In the genomic region with DNA sequence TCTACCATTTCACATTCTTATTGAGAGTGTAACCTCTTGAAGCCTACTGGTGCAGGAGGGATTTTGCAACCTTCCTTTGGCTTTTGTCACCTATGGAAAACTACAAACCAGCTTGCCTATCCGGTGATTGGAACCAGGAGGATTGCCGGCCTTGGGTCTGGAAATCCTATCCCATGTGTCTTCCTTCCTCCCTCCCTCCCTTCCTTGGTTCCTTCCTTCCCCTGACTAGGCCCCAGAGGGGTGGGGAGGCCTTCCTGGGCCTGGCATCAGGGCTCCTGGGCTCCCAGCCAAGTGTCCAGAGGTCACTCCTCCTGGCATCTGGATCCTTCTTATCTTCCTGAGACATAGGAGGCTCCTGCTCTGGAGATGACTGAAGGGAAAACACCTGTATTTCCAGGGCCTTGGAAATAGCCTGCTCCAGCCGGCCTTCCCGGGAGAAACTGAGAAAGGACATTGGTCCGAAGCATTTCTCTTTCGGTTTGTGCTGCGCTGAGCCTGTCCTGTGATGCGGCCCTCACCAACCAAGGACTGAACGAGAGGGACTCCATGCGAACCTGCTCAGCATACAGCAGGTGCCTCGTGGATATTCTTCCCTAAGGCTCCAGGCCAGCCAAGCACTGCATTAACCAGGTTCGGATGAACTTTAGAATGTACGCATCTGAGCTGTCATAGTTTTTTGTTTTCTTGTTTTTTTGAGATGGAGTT, we compare ENCODE assay signal across 8 cellular contexts. TPM values are rescaled to one million over a fixed set of nuclear protein-coding genes. Genes with fewer than 3 reads are reported as not detected.
DNase-seq lines count a peak whose midpoint lies in the region; ATAC-seq and TF ChIP-seq lines count a peak whose summit lies in the region.

No MANE protein-coding gene starts in this region.

- H2AFZ ChIP-seq in HCT116 (ENCODE audit: low read depth, low read length, poor library complexity, severe bottlenecking) (peak overlapping the region; percentile 78), SK-N-SH (ENCODE audit: low read depth) (no peak overlapping the region; the same call in 1 of the 2 replicates)

- H3K4me2 ChIP-seq in HCT116 (ENCODE audit: low read length) (peak overlapping the region; percentile 53), SK-N-SH (no peak overlapping the region)

- H3K9me3 ChIP-seq in HCT116 (ENCODE audit: control insufficient read depth in 1 of 2, insufficient read depth in 1 of 2, low read depth in 1 of 2, low read length in 2 of 2) = no peaks in the 10 kb centered on the region
- no peaks in the 10 kb centered on the region for H3K9me3 ChIP-seq in SK-N-SH
- H3K9me3 ChIP-seq in heart right ventricle = no peaks in the 10 kb centered on the region
- H3K9me3 ChIP-seq in psoas muscle = no peaks in the 10 kb centered on the region

- H3K36me3 ChIP-seq in HCT116 (ENCODE audit: control insufficient read depth in 1 of 2, insufficient read depth in 2 of 2, low read length in 2 of 2) (no peaks in the 10 kb centered on the region), SK-N-SH (replicated peaks in 1 of 2; ENCODE audit: control insufficient read depth in 1 of 2, insufficient read depth in 2 of 2, low read length in 1 of 2) (no peaks in the 10 kb centered on the region), heart right ventricle (no peaks in the 10 kb centered on the region), psoas muscle (ENCODE audit: insufficient read depth in 1 of 2, low read depth in 1 of 2) (no peaks in the 10 kb centered on the region)

- TF ChIP-seq POLR2A in HCT116 (IDR thresholded peaks at IDR 0.05; ENCODE audit: borderline replicate concordance, extremely low read depth, insufficient read depth, insufficient read length) = no peak

- H4K20me1 ChIP-seq in HCT116 (ENCODE audit: insufficient read depth) (no peaks in the 10 kb centered on the region), SK-N-SH (ENCODE audit: insufficient read depth) (no peaks in the 10 kb centered on the region)

- H3K27me3 ChIP-seq in HCT116 (ENCODE audit: insufficient read depth, low read length) = no peaks in the 10 kb centered on the region
- H3K27me3 ChIP-seq in SK-N-SH (ENCODE audit: insufficient read depth) = no peaks in the 10 kb centered on the region
- no peaks in the 10 kb centered on the region for H3K27me3 ChIP-seq in heart right ventricle
- no peaks in the 10 kb centered on the region for H3K27me3 ChIP-seq in psoas muscle (ENCODE audit: insufficient read depth in 3 of 3, low read length in 2 of 3)

- no peaks in the 10 kb centered on the region for H3K79me2 ChIP-seq in HCT116 (ENCODE audit: insufficient read depth, low read length)
- H3K79me2 ChIP-seq in SK-N-SH (ENCODE audit: insufficient read depth) = no peaks in the 10 kb centered on the region

- ATAC-seq in HCT116 (peak; percentile 30), heart right ventricle (peak in 3 of 8 donors; percentile 4 to 8 (median 7)), psoas muscle (peak in 1 of 4 donors; percentile 9), GM18909 (IDR thresholded peaks at IDR 0.05; ENCODE audit: poor library complexity, unreplicated experiment) (no peak), GM21619 (IDR thresholded peaks at IDR 0.05; ENCODE audit: unreplicated experiment) (no peak)

- H3K9ac ChIP-seq in HCT116 (ENCODE audit: low read length) = 0 out of 2 replicates have a peak overlapping the region, but pooled peaks have one; percentile 15
- H3K9ac ChIP-seq in SK-N-SH = no peak overlapping the region

- H3K27ac ChIP-seq in HCT116 (ENCODE audit: low read depth, low read length) = peak overlapping the region; percentile 41
- H3K27ac ChIP-seq in SK-N-SH (ENCODE audit: low read depth in 2 of 2, low read length in 1 of 2) = no peak overlapping the region; a peak in 1 of 4 replicates
- peak overlapping the region; percentile 73 to 93 (median 91) for H3K27ac ChIP-seq in heart right ventricle
- H3K27ac ChIP-seq in psoas muscle = peak overlapping the region; percentile 75

- no peak for TF ChIP-seq RAD21 in HCT116 (IDR thresholded peaks at IDR 0.05; ENCODE audit: low read depth)
- TF ChIP-seq RAD21 in SK-N-SH (IDR thresholded peaks at IDR 0.05; ENCODE audit: low read length) = no peak

- no peaks in the 10 kb centered on the region for H3F3A ChIP-seq in SK-N-SH (replicated peaks; ENCODE audit: insufficient read depth)

- RAD21 ChIA-PET in HCT116 (lab: Charles Lee; ENCODE audit: low non-redundant PET in 1 of 2, low total read pairs in 2 of 2, uncharacterized antibody in 2 of 2, unreplicated experiment in 2 of 2) = no interaction called here

- no peaks in the 10 kb centered on the region for H3K9me2 ChIP-seq in HCT116 (ENCODE audit: insufficient read depth)
- no peaks in the 10 kb centered on the region for H3K9me2 ChIP-seq in SK-N-SH

- WGBS in SK-N-SH (ENCODE audit: low lambda C conversion rate) = 66% methylated on average over 13 of the region's 13 CpGs
- 67 to 76% methylated on average over 13 of the region's 13 CpGs for WGBS in heart right ventricle, 2 donors
- 77 to 81% (median 79%) methylated on average over 13 of the region's 13 CpGs for WGBS in psoas muscle, 3 donors

- TF ChIP-seq EP300 in SK-N-SH (IDR thresholded peaks at IDR 0.05; ENCODE audit: borderline replicate concordance in 1 of 2, low read depth in 1 of 2, low read length in 1 of 2) = no peak

- TF ChIP-seq CTCF in HCT116 (IDR thresholded peaks at IDR 0.05 in 2 of 3, conservative IDR thresholded peaks at IDR 0.05 in 1 of 3; ENCODE audit: borderline replicate concordance in 1 of 3, insufficient read depth in 1 of 3, low read depth in 2 of 3, low read length in 2 of 3) (no peak), SK-N-SH (IDR thresholded peaks at IDR 0.05) (no peak), heart right ventricle (IDR thresholded peaks at IDR 0.05) (no peak), psoas muscle (IDR thresholded peaks at IDR 0.05) (no peak)

- no peak overlapping the region for H3K4me3 ChIP-seq in HCT116 (replicated peaks in 1 of 2; ENCODE audit: low read depth in 1 of 2, low read length in 2 of 2)
- H3K4me3 ChIP-seq in SK-N-SH (ENCODE audit: low read depth in 2 of 2, low read length in 1 of 2) = no peak overlapping the region
- peak overlapping the region in 1 of 10 donors; percentile 14 for H3K4me3 ChIP-seq in heart right ventricle
- H3K4me3 ChIP-seq in psoas muscle = no peak overlapping the region

- POLR2A ChIA-PET in HCT116 (lab: Charles Lee) (interaction anchor here (1.2 kb wide), 1 partner anchor 43 kb away, joined by 3 read pairs; the partner anchor contains the start of gene PSMA6), SK-N-SH (lab: Yijun Ruan, JAX) (no interaction called here)

- CTCF ChIA-PET in HCT116 (lab: Charles Lee) (no interaction called here), SK-N-SH (lab: Yijun Ruan, JAX) (interaction anchor here (0.6 to 0.7 kb wide), 2 partner anchors 19 to 43 kb away, joined by 3 read pairs; no protein-coding TSS in a partner anchor)

- intact Hi-C loops in HCT116 (cut with micrococcal nuclease) (no loop called here), heart right ventricle (cut with DNase I) (loop anchor here in 6 of 10 donors (1.0 to 5.0 kb wide), 7 partner anchors 33 to 69 kb away; partner anchors contain the start of genes NFKBIA (in 3 of the 6) and PSMA6 (in 3 of the 6)), psoas muscle (cut with DNase I) (loop anchor here (2.0 to 5.0 kb wide), 2 partner anchors 33 to 71 kb away; no protein-coding TSS in a partner anchor)

- no peak for DNase-seq in HCT116 (ENCODE audit: low read depth, low spot score)
- peak; percentile 36 for DNase-seq in SK-N-SH
- DNase-seq in heart right ventricle = peak in 1 of 2 donors; percentile 65
- peak; percentile 53 to 68 for DNase-seq in psoas muscle
- DNase-seq in stimulated activated naive CD4-positive, alpha-beta T cell treated with Interleukin-2 at 50 U/mL for 16 hours (lab: John Stamatoyannopoulos, UW) = no peak
- no peak for DNase-seq in SIG-M5 (lab: John Stamatoyannopoulos, UW)

- H3K4me1 ChIP-seq in HCT116 (ENCODE audit: control insufficient read depth in 1 of 2, insufficient read depth in 2 of 2, low read length in 2 of 2) = peaks cover 66 to 67% of the 10 kb centered on the region in 2 experiments
- H3K4me1 ChIP-seq in SK-N-SH (ENCODE audit: control insufficient read depth in 1 of 2, insufficient read depth in 2 of 2, low read depth in 1 of 2, low read length in 1 of 2) = peaks cover 0 to 22% of the 10 kb centered on the region in 2 experiments; a peak in 1 of 4 replicates
- H3K4me1 ChIP-seq in heart right ventricle = peaks cover 14 to 83% (median 55%) of the 10 kb centered on the region in 9 donors
- peaks cover 32% of the 10 kb centered on the region for H3K4me1 ChIP-seq in psoas muscle

- no TSS peak for BruUV-seq in HCT116 (replicated peaks; lab: Mats Ljungman, UMichigan)

TF ChIP-seq in HCT116, 20 proteins besides CTCF, POLR2A, EP300 and RAD21:
- TF ChIP-seq CEBPB (IDR thresholded peaks at IDR 0.05; ENCODE audit: low read depth) (no peak), ZFX (IDR thresholded peaks at IDR 0.05) (peak; percentile 46; the same call in 1 of the 2 replicates), SP1 (IDR thresholded peaks at IDR 0.05; ENCODE audit: low read depth) (peak; percentile 58), TCF7L2 (IDR thresholded peaks at IDR 0.05; ENCODE audit: borderline replicate concordance, extremely low read depth, insufficient read depth, insufficient read length) (peak; percentile 43), ZNF274 (IDR thresholded peaks at IDR 0.05; ENCODE audit: low read depth, low read length) (no peak)
- TF ChIP-seq, protein P1, sequence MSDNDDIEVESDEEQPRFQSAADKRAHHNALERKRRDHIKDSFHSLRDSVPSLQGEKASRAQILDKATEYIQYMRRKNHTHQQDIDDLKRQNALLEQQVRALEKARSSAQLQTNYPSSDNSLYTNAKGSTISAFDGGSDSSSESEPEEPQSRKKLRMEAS (IDR thresholded peaks at IDR 0.05) = peak; percentile 50; the same call in 1 of the 2 replicates

TF ChIP-seq in SK-N-SH, 30 proteins besides CTCF, POLR2A, EP300 and RAD21:
- TF ChIP-seq GATA2 (CRISPR knock-in tag; IDR thresholded peaks at IDR 0.05) (no peak), NFIC (IDR thresholded peaks at IDR 0.05; ENCODE audit: borderline replicate concordance) (peak; percentile 45)

RNA-seq across cellular contexts. Expression of gene PSMA6, which starts 43.4 kb away (rescaled TPM):
- total RNA-seq in HCT116 (2021; ENCODE audit: unreplicated experiment) = 194 TPM
- polyA plus RNA-seq in HCT116 (2012) = 131 and 160 TPM in 2 replicates
- 174 and 227 TPM in 2 replicates for polyA plus RNA-seq in SK-N-SH (2012; rRNA removed)
- 237 and 272 TPM in 2 replicates for polyA plus RNA-seq in SK-N-SH (2012; cell fraction: cytosol; rRNA removed)
- 74.5 and 150 TPM in 2 replicates for polyA plus RNA-seq in SK-N-SH (2012; cell fraction: nucleus; rRNA removed)
- 100 to 1,000 TPM; 150 to 228 (median 166) TPM for total RNA-seq in heart right ventricle
- 100 to 1,000 TPM in 1 of 2 donors, 10 to 100 TPM in 1; 92.3 to 233 TPM for polyA plus RNA-seq in heart right ventricle
- total RNA-seq in psoas muscle = 100 to 1,000 TPM; 176 to 276 (median 262) TPM
- 100 to 1,000 TPM; 328 to 653 (median 448) TPM for polyA plus RNA-seq in psoas muscle

Comparison
In these comparisons a context has a peak if more than half of its experiments do, and no peak if none do; other contexts are left out.
1. DNase-seq: peak in SK-N-SH (single experiment) and psoas muscle (2 of 2); none in HCT116 (single experiment), stimulated activated naive CD4-positive, alpha-beta T cell treated with Interleukin-2 at 50 U/mL for 16 hours (single experiment) and SIG-M5 (single experiment).
2. H3K27ac ChIP-seq: peak in HCT116 (single experiment), heart right ventricle (10 of 10) and psoas muscle (single experiment); none in SK-N-SH (0 of 2).